1 cellular context compared by ENCODE assay signal in genomic region chr5:178564842-178565550, GRCh38.
A peak's percentile ranks its signal among the peaks of the same experiment; 100 is the strongest.
TF ChIP-seq lines count a peak whose summit lies in the region.

No MANE protein-coding gene starts in this region.

TF ChIP-seq in HepG2, 621 proteins besides CTCF, POLR2A, EP300 and RAD21:
- TF ChIP-seq GABPB1 (CRISPR knock-in tag; IDR thresholded peaks at IDR 0.05) = no peak
- TF ChIP-seq MAFK (conservative IDR thresholded peaks at IDR 0.05 in 1 of 2, IDR thresholded peaks at IDR 0.05 in 1 of 2; ENCODE audit: low read length in 2 of 2) = peak in 1 of 2 experiments; percentile 31; a peak in 2 of 4 replicates
- TF ChIP-seq ZNF773 (CRISPR knock-in tag; IDR thresholded peaks at IDR 0.05; ENCODE audit: borderline replicate concordance) = no peak
- TF ChIP-seq ZNF17 (CRISPR knock-in tag; IDR thresholded peaks at IDR 0.05) = no peak
- no peak for TF ChIP-seq POLR2AphosphoS2 (IDR thresholded peaks at IDR 0.05; ENCODE audit: low read depth, low read length)
- no peak for TF ChIP-seq CENPT (CRISPR knock-in tag; IDR thresholded peaks at IDR 0.05; ENCODE audit: low read depth)
- 0 out of 2 replicates have a peak, but pooled peaks have one; percentile 8 for TF ChIP-seq MAFF (IDR thresholded peaks at IDR 0.05; ENCODE audit: low read depth, low read length)
- no peak for TF ChIP-seq ZNF576 (CRISPR knock-in tag; IDR thresholded peaks at IDR 0.05)
- no peak for TF ChIP-seq ZBTB34 (CRISPR knock-in tag; IDR thresholded peaks at IDR 0.05)
- no peak for TF ChIP-seq ZNF20 (CRISPR knock-in tag; IDR thresholded peaks at IDR 0.05)
